In genomic region chr22:20702546-20703413, GRCh38 we compare ENCODE assay signal across 8 cellular contexts.
A peak's percentile ranks its signal among the peaks of the same experiment; 100 is the strongest.
DNase-seq lines count a peak whose midpoint lies in the region; ATAC-seq and TF ChIP-seq lines count a peak whose summit lies in the region.
"Not testable (repeated sequence)": the region's sequence is repeated elsewhere in the genome, so short reads cannot be mapped to it uniquely, and the experiment has no call there.

No MANE protein-coding gene starts in this region.

- ATAC-seq in stimulated activated naive CD8-positive, alpha-beta T cell treated with anti-CD3 and anti-CD28 coated beads, Interleukin-15, amount 100 ng/mL, for 72 hours, result peak; percentile 87

- peak overlapping the region; percentile 82 for H3K4me2 ChIP-seq in Loucy (ENCODE audit: low read depth, low read length, poor library complexity, severe bottlenecking)

- peaks cover 45% of the 10 kb centered on the region for H3K27me3 Mint-ChIP-seq in neural crest cell (ENCODE audit: low read depth)
- H3K27me3 Mint-ChIP-seq in stimulated activated naive CD8-positive, alpha-beta T cell treated with anti-CD3 and anti-CD28 coated beads, Interleukin-15, amount 100 ng/mL, for 72 hours, result peaks cover 15% of the 10 kb centered on the region

- H4K20me1 ChIP-seq in Loucy (ENCODE audit: insufficient read depth, low read length, poor library complexity, severe bottlenecking), result not testable (repeated sequence)

- not testable (repeated sequence) for TF ChIP-seq CTCF in Loucy (conservative IDR thresholded peaks at IDR 0.05; ENCODE audit: low read length); RWPE1 (conservative IDR thresholded peaks at IDR 0.05; ENCODE audit: low read depth); fibroblast of villous mesenchyme (IDR thresholded peaks at IDR 0.05; ENCODE audit: insufficient read depth, low read depth, low read length); neural crest cell (conservative IDR thresholded peaks at IDR 0.05)

- H3K9me2 ChIP-seq in Loucy (replicated peaks; ENCODE audit: low read depth, low read length), result not testable (repeated sequence)

- H3K9me3 Mint-ChIP-seq in neural crest cell; stimulated activated naive CD8-positive, alpha-beta T cell treated with anti-CD3 and anti-CD28 coated beads, Interleukin-15, amount 100 ng/mL, for 72 hours: not testable (repeated sequence)

- not testable (repeated sequence) for H3F3A ChIP-seq in Loucy (ENCODE audit: low read depth)

- POLR2A ChIA-PET in RWPE1 (lab: Yijun Ruan, JAX; ENCODE audit: low non-redundant PET), result not testable (repeated sequence)

- peak overlapping the region; percentile 98 for H3K4me3 Mint-ChIP-seq in neural crest cell
- peak overlapping the region; percentile 98 to 99 for H3K4me3 Mint-ChIP-seq in stimulated activated naive CD8-positive, alpha-beta T cell treated with anti-CD3 and anti-CD28 coated beads, Interleukin-15, amount 100 ng/mL, for 72 hours

- DNase-seq in ELF-1 (ENCODE audit: low read depth, low spot score) (peak; percentile 95), H7 (peak; percentile 96), RWPE1 (ENCODE audit: low spot score) (peak; percentile 68), fibroblast of villous mesenchyme (ENCODE audit: low read depth) (peak; percentile 95), neural crest cell (ENCODE audit: low read depth, low spot score) (peak; percentile 95)
- DNase-seq in activated T-helper 9 cell treated with anti-CD3 and anti-CD28 coated beads, Interleukin-2, amount 50 U/mL, for 16 hours (ENCODE audit: low read depth), result peak; percentile 97
- DNase-seq in stimulated activated naive CD8-positive, alpha-beta T cell treated with anti-CD3 and anti-CD28 coated beads, Interleukin-15, amount 100 ng/mL, for 72 hours, result peak; percentile 95 to 96

- H3K4me1 ChIP-seq in Loucy (ENCODE audit: insufficient read depth, low read length, poor library complexity, severe bottlenecking), result not testable (repeated sequence)

- not testable (repeated sequence) for H3K9me3 ChIP-seq in Loucy (ENCODE audit: insufficient read depth, low read depth, low read length)

- peaks cover 14% of the 10 kb centered on the region for H3K27me3 ChIP-seq in H7 (ENCODE audit: control insufficient read depth, insufficient read depth, low read length)
- not testable (repeated sequence) for H3K27me3 ChIP-seq in Loucy (ENCODE audit: insufficient read depth, low read length, poor library complexity, severe bottlenecking)

- peak overlapping the region; percentile 72; the same call in 1 of the 2 replicates for H2AFZ ChIP-seq in Loucy (ENCODE audit: low read length)

- H3K27ac ChIP-seq in RWPE1, result peak overlapping the region; percentile 93

- H3K36me3 ChIP-seq in H7 (replicated peaks; ENCODE audit: control insufficient read depth, insufficient read depth, low read length); Loucy (ENCODE audit: insufficient read depth, low read length): not testable (repeated sequence)

- H3K79me2 ChIP-seq in Loucy (ENCODE audit: insufficient read depth, low read length), result not testable (repeated sequence)

- H3K4me1 Mint-ChIP-seq in neural crest cell, result peaks cover 11% of the 10 kb centered on the region
- H3K4me1 Mint-ChIP-seq in stimulated activated naive CD8-positive, alpha-beta T cell treated with anti-CD3 and anti-CD28 coated beads, Interleukin-15, amount 100 ng/mL, for 72 hours, result peaks cover 11% of the 10 kb centered on the region

- not testable (repeated sequence) for H3K36me3 Mint-ChIP-seq in neural crest cell (ENCODE audit: low read depth)

- CTCF ChIA-PET in RWPE1 (lab: Yijun Ruan, JAX), result not testable (repeated sequence)

- H3K4me3 ChIP-seq in H7 (ENCODE audit: insufficient read depth, low read depth, low read length), result peak overlapping the region; percentile 46
- peak overlapping the region; percentile 73 for H3K4me3 ChIP-seq in Loucy (ENCODE audit: low read length, poor library complexity, severe bottlenecking)
- peak overlapping the region; percentile 68 for H3K4me3 ChIP-seq in fibroblast of villous mesenchyme (ENCODE audit: low read depth, low read length)

- peak overlapping the region; percentile 98 for H3K27ac Mint-ChIP-seq in neural crest cell (ENCODE audit: unreplicated experiment)
- peak overlapping the region; percentile 97 to 99 for H3K27ac Mint-ChIP-seq in stimulated activated naive CD8-positive, alpha-beta T cell treated with anti-CD3 and anti-CD28 coated beads, Interleukin-15, amount 100 ng/mL, for 72 hours

- H3K9ac ChIP-seq in Loucy (ENCODE audit: low read depth, low read length, poor library complexity, severe bottlenecking), result peak overlapping the region; percentile 48

Comparison
In these comparisons a context has a peak if more than half of its experiments do, and no peak if none do; other contexts are left out.
1. Peak in every context shown above with its lines: DNase-seq, ATAC-seq, H3K4me3 ChIP-seq and H3K27ac ChIP-seq.